In the genomic region with DNA sequence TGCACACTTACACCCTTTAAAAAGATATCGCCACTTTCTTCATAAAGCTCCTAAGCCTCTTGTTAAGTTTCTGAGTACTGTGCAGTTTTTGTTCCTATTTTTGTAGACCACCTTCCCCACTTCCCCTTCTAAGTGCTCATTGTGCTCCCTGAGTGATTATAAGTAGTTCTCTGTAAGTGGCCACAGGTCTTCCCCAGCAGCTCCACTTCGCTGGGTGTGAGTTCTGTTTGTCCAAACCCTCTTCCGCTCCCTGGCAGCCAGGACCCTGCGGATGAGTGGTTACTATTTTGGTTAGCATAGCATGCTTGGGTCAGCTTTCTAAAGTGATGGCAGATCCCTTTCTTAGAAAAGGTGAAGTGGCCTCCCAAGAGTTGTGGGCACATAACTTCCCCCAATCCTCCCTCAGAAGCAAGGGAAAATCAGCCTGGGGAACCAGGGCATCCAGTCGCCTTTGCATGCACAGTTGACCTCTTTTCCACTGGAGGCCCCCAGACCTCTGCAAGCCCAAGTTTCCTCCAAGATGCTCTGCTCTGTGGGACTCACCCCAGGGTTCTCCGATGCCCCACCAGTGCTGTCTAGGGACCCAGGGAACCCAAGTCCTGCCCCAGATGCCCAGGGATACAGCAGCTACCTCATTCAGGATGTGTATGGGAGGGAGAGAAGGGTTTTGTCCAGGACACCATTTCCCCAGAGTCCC, we compare ENCODE assay signal across 12 cellular contexts.
DNase-seq lines count a peak whose midpoint lies in the region; ATAC-seq, FAIRE-seq and TF ChIP-seq lines count a peak whose summit lies in the region.
"Had no signal": no experiment of that assay in that cellular context is flagged by ENCODE, and none has a peak within 500 bp of the region (broad histone marks: within the 10 kb centered on the region; RNA-seq: fewer than 3 reads in every experiment).

No MANE protein-coding gene starts in this region.

- H3K9me3 ChIP-seq in GM12878 (replicated peaks; ENCODE audit: control insufficient read depth, insufficient read depth, low read length) = no peaks in the 10 kb centered on the region; the same call in 2 of the 3 replicates
- H3K9me3 ChIP-seq: tibial nerve had no signal

- WGBS in GM12878 (ENCODE audit: insufficient coverage, insufficient replicate concordance, low lambda C conversion rate, missing lambda C conversion rate) = 7% methylated on average over 6 of the region's 6 CpGs

- H3K9ac ChIP-seq in GM12878 (ENCODE audit: control insufficient read depth, insufficient read depth, low read length) = no peak overlapping the region

- no peak overlapping the region for H3K4me3 ChIP-seq in GM12878
- H3K4me3 ChIP-seq: tibial nerve had no signal

- intact Hi-C loops in GM12878 (cut with micrococcal nuclease; ENCODE audit: unreplicated experiment) = loop anchor here (1.0 to 5.0 kb wide), 2 partner anchors 18 to 59 kb away; no protein-coding TSS in a partner anchor

- no peaks in the 10 kb centered on the region for H3K27me3 ChIP-seq in GM12878 (replicated peaks in 1 of 2; ENCODE audit: control insufficient read depth in 2 of 2, insufficient read depth in 2 of 2, low read length in 1 of 2)
- H3K27me3 ChIP-seq: tibial nerve had no signal

- TF ChIP-seq POLR2A in GM12878 (IDR thresholded peaks at IDR 0.05; ENCODE audit: low read depth, low read length) = no peak

- RAD21 ChIA-PET in GM12878 (lab: Charles Lee; ENCODE audit: unreplicated experiment) = interaction anchor here (0.6 to 0.7 kb wide), 3 partner anchors 14 to 18 kb away, joined by 3 to 4 read pairs (median 3); no protein-coding TSS in a partner anchor

- no peaks in the 10 kb centered on the region for H3K79me2 ChIP-seq in GM12878 (ENCODE audit: control insufficient read depth, insufficient read depth, low read length)

- peaks cover 12% of the 10 kb centered on the region for H3K4me1 ChIP-seq in GM12878 (ENCODE audit: control insufficient read depth, insufficient read depth, low read length)

- H4K20me1 ChIP-seq in GM12878 (ENCODE audit: control insufficient read depth, insufficient read depth) = no peaks in the 10 kb centered on the region

- H3K27ac ChIP-seq in GM12878 (ENCODE audit: control insufficient read depth, insufficient read depth) = no peak overlapping the region
- H3K27ac ChIP-seq: tibial nerve had no signal

- TF ChIP-seq RAD21 in GM12878 (IDR thresholded peaks at IDR 0.05; ENCODE audit: insufficient read depth, low read depth, low read length) = no peak

- peak; percentile 97 for FAIRE-seq in GM12878 (lab: Jason Lieb, UNC)
- FAIRE-seq: H54, islet of Langerhans had no signal

- no TSS peak for BruUV-seq in GM12878 (replicated peaks; lab: Mats Ljungman, UMichigan)

- CTCF ChIA-PET in GM12878 (lab: Yijun Ruan, JAX) = no interaction called here

- no peaks in the 10 kb centered on the region for H3K36me3 ChIP-seq in GM12878 (ENCODE audit: control insufficient read depth in 2 of 2, insufficient read depth in 2 of 2, low read length in 1 of 2)
- H3K36me3 ChIP-seq: tibial nerve had no signal

- in situ Hi-C loops in GM12878 (cut with MboI) = no loop called here

- SMC1A ChIA-PET in GM12878 (lab: Charles Lee; ENCODE audit: uncharacterized antibody, unreplicated experiment) = no interaction called here

- ATAC-seq in GM21360 (IDR thresholded peaks at IDR 0.05; ENCODE audit: unreplicated experiment) (peak; percentile 80), HG03175 (IDR thresholded peaks at IDR 0.05; ENCODE audit: unreplicated experiment) (peak; percentile 87), GM12878 (peak; percentile 91), GM18498 (IDR thresholded peaks at IDR 0.05; ENCODE audit: unreplicated experiment) (no peak)

- no peak overlapping the region for H2AFZ ChIP-seq in GM12878 (ENCODE audit: control insufficient read depth, low read depth, low read length)

- peak; percentile 62 to 86 for TF ChIP-seq EP300 in GM12878 (IDR thresholded peaks at IDR 0.05; ENCODE audit: borderline replicate concordance in 1 of 2, control insufficient read depth in 1 of 2, low read depth in 2 of 2, low read length in 2 of 2)

- peak overlapping the region; percentile 43; the same call in 1 of the 2 replicates for H3K4me2 ChIP-seq in GM12878 (ENCODE audit: control insufficient read depth, insufficient read depth)

- no peak for TF ChIP-seq CTCF in GM12878 (IDR thresholded peaks at IDR 0.05 in 2 of 3, conservative IDR thresholded peaks at IDR 0.05 in 1 of 3; ENCODE audit: control insufficient read depth in 2 of 3, extremely low read depth in 1 of 3, insufficient read depth in 1 of 3, low read depth in 3 of 3, low read length in 3 of 3)

- peak; percentile 89 for DNase-seq in CD1c-positive myeloid dendritic cell (ENCODE audit: extremely low spot score)
- DNase-seq in GM12878 (ENCODE audit: low read depth, low spot score) = peak; percentile 69
- no peak for DNase-seq in mucosa of gallbladder (ENCODE audit: low spot score)
- DNase-seq in NCI-H345 treated with DMSO at 0.1 percent for 48 hours (lab: John Stamatoyannopoulos, UW; ENCODE audit: unreplicated experiment) = no peak
- no peak for DNase-seq in activated CD4-positive, alpha-beta T cell treated with anti-CD3 and anti-CD28 coated beads for 1 hour
- DNase-seq: NCI-H524 treated with DMSO at 0.1 percent for 48 hours had no signal

- POLR2A ChIA-PET in GM12878 (lab: Charles Lee) = no interaction called here

TF ChIP-seq in GM12878, 131 proteins besides CTCF, POLR2A, EP300 and RAD21 (continues in another document):
- no peak for TF ChIP-seq MXI1 (IDR thresholded peaks at IDR 0.05; ENCODE audit: low read depth, low read length)
- TF ChIP-seq, protein P1, sequence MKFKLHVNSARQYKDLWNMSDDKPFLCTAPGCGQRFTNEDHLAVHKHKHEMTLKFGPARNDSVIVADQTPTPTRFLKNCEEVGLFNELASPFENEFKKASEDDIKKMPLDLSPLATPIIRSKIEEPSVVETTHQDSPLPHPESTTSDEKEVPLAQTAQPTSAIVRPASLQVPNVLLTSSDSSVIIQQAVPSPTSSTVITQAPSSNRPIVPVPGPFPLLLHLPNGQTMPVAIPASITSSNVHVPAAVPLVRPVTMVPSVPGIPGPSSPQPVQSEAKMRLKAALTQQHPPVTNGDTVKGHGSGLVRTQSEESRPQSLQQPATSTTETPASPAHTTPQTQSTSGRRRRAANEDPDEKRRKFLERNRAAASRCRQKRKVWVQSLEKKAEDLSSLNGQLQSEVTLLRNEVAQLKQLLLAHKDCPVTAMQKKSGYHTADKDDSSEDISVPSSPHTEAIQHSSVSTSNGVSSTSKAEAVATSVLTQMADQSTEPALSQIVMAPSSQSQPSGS (IDR thresholded peaks at IDR 0.05; ENCODE audit: low read length) = no peak
- TF ChIP-seq SIX5 (IDR thresholded peaks at IDR 0.05; ENCODE audit: low read depth, low read length, severe bottlenecking) = no peak
- TF ChIP-seq FOXK2 (IDR thresholded peaks at IDR 0.05) = no peak
- no peak for TF ChIP-seq HDAC6 (IDR thresholded peaks at IDR 0.05; ENCODE audit: unreplicated experiment)
- no peak for TF ChIP-seq RAD51 (IDR thresholded peaks at IDR 0.05)
- peak; percentile 58; the same call in 1 of the 2 replicates for TF ChIP-seq BCL11A (IDR thresholded peaks at IDR 0.05; ENCODE audit: low read depth, low read length)
- no peak for TF ChIP-seq SUZ12 (IDR thresholded peaks at IDR 0.05; ENCODE audit: unreplicated experiment)
- no peak for TF ChIP-seq ZNF207 (IDR thresholded peaks at IDR 0.05; ENCODE audit: borderline replicate concordance)
- no peak for TF ChIP-seq CREB1 (IDR thresholded peaks at IDR 0.05; ENCODE audit: low read depth)
- TF ChIP-seq, protein P2, sequence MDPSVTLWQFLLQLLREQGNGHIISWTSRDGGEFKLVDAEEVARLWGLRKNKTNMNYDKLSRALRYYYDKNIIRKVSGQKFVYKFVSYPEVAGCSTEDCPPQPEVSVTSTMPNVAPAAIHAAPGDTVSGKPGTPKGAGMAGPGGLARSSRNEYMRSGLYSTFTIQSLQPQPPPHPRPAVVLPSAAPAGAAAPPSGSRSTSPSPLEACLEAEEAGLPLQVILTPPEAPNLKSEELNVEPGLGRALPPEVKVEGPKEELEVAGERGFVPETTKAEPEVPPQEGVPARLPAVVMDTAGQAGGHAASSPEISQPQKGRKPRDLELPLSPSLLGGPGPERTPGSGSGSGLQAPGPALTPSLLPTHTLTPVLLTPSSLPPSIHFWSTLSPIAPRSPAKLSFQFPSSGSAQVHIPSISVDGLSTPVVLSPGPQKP (IDR thresholded peaks at IDR 0.05; ENCODE audit: low read depth, low read length) = no peak; the same call in 1 of the 2 replicates
- no peak for TF ChIP-seq POLR2AphosphoS5 (IDR thresholded peaks at IDR 0.05; ENCODE audit: low read length)
- no peak for TF ChIP-seq PRDM15 (CRISPR knock-in tag; IDR thresholded peaks at IDR 0.05)
- no peak for TF ChIP-seq NRF1 (conservative IDR thresholded peaks at IDR 0.05; ENCODE audit: low read depth, low read length)
- TF ChIP-seq TAF1 (IDR thresholded peaks at IDR 0.05; ENCODE audit: borderline replicate concordance, low read depth, low read length) = no peak
- no peak for TF ChIP-seq HCFC1 (IDR thresholded peaks at IDR 0.05; ENCODE audit: low read length)

Comparison
In these comparisons a context has a peak if more than half of its experiments do, and no peak if none do; other contexts are left out.
1. DNase-seq: peak in CD1c-positive myeloid dendritic cell (single experiment) and GM12878 (single experiment); none in mucosa of gallbladder (single experiment), NCI-H345 treated with DMSO at 0.1 percent for 48 hours (single experiment) and activated CD4-positive, alpha-beta T cell treated with anti-CD3 and anti-CD28 coated beads for 1 hour (single experiment).